Comparison of ENCODE assay signal across 1 cellular context in the genomic region with DNA sequence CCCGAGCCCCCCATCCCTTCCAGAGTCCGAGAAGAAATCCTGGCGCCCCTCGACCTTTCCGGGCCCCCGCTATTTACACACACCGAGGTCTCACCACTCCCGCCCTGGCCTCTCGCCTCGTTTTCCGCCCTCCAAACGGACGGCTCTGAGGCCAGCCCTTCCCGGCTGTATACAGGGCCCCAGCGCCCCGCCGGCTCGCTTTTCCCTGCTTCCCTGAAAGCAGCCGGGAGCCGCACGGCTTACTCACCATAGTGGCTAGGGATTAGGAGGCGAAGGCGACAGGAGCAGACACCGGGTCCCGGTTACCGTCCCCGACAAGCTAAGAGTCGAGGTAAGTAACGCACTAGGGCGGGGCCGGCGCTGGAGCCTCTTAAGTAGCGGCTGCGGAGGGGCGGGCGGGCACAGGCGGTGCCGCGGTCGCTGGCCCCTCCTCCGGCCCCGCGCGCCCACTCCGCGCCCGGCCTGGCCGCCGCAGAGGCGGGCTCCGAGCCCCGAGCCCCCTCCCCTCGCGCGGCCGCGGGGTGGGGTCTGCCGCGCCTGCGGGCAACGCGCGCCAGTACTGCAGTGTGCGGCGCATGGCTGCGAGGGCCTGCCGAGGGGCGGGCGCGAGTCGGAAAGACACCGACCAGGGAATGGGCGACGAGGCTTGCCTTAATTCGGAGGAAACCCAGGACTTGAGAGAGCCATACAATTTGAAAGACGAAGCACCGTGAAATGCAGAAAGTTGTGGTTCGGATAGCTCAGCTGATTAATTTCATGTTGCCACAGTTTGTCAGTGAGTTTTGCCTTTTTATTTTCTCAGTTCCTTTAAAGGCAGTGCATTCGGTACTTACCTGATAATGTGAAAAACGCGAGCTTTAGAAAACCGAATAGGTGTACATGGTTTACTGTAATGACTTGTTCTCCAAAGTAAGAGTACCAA.
A peak's percentile ranks its signal among the peaks of the same experiment; 100 is the strongest.
TF ChIP-seq lines count a peak whose summit lies in the region.

A gene (minus strand): TSS at position 345 of the 922 bp plus-strand sequence. CDS start 95 bp downstream, at position 250.

TF ChIP-seq in H1, 55 proteins besides CTCF, POLR2A, EP300 and RAD21:
- TF ChIP-seq, protein P1, sequence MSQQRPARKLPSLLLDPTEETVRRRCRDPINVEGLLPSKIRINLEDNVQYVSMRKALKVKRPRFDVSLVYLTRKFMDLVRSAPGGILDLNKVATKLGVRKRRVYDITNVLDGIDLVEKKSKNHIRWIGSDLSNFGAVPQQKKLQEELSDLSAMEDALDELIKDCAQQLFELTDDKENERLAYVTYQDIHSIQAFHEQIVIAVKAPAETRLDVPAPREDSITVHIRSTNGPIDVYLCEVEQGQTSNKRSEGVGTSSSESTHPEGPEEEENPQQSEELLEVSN (IDR thresholded peaks at IDR 0.05) = peak; percentile 85
- TF ChIP-seq EZH2 (IDR thresholded peaks at IDR 0.05; ENCODE audit: low read depth, low read length, severe bottlenecking) = no peak
- 0 out of 2 replicates have a peak, but pooled peaks have one; percentile 21 for TF ChIP-seq FOSL1 (IDR thresholded peaks at IDR 0.05; ENCODE audit: insufficient read depth, low read depth, low read length)
- no peak for TF ChIP-seq JUND (IDR thresholded peaks at IDR 0.05; ENCODE audit: low read length)
- TF ChIP-seq POU5F1 (IDR thresholded peaks at IDR 0.05; ENCODE audit: low read depth, low read length) = no peak
- TF ChIP-seq EGR1 (IDR thresholded peaks at IDR 0.05; ENCODE audit: borderline replicate concordance, low read depth, low read length) = no peak
- no peak for TF ChIP-seq TEAD4 (IDR thresholded peaks at IDR 0.05; ENCODE audit: low read depth, low read length)
- TF ChIP-seq YY1 (IDR thresholded peaks at IDR 0.05; ENCODE audit: low read depth, low read length) = no peak
- no peak for TF ChIP-seq GABPA (IDR thresholded peaks at IDR 0.05; ENCODE audit: borderline replicate concordance, insufficient read depth, low read length)
- TF ChIP-seq, protein P2, sequence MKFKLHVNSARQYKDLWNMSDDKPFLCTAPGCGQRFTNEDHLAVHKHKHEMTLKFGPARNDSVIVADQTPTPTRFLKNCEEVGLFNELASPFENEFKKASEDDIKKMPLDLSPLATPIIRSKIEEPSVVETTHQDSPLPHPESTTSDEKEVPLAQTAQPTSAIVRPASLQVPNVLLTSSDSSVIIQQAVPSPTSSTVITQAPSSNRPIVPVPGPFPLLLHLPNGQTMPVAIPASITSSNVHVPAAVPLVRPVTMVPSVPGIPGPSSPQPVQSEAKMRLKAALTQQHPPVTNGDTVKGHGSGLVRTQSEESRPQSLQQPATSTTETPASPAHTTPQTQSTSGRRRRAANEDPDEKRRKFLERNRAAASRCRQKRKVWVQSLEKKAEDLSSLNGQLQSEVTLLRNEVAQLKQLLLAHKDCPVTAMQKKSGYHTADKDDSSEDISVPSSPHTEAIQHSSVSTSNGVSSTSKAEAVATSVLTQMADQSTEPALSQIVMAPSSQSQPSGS (IDR thresholded peaks at IDR 0.05; ENCODE audit: low read length) = no peak
- no peak for TF ChIP-seq TCF12 (IDR thresholded peaks at IDR 0.05; ENCODE audit: low read depth, low read length)
- no peak for TF ChIP-seq SIX5 (IDR thresholded peaks at IDR 0.05; ENCODE audit: low read depth, low read length)
- TF ChIP-seq RXRA (IDR thresholded peaks at IDR 0.05; ENCODE audit: insufficient read depth, low read depth, low read length) = no peak
- TF ChIP-seq TAF1 (IDR thresholded peaks at IDR 0.05; ENCODE audit: low read depth, low read length) = peak; percentile 96
- TF ChIP-seq NANOG (IDR thresholded peaks at IDR 0.05; ENCODE audit: insufficient read depth, low read depth, low read length, poor library complexity, severe bottlenecking) = no peak
- no peak for TF ChIP-seq HDAC6 (IDR thresholded peaks at IDR 0.05; ENCODE audit: low read depth, low read length)
- no peak for TF ChIP-seq BCL11A (IDR thresholded peaks at IDR 0.05; ENCODE audit: low read depth in 2 of 2, low read length in 2 of 2)
- TF ChIP-seq SP1 (IDR thresholded peaks at IDR 0.05; ENCODE audit: low read depth, low read length) = peak; percentile 57; the same call in 1 of the 2 replicates
- TF ChIP-seq, protein P3, sequence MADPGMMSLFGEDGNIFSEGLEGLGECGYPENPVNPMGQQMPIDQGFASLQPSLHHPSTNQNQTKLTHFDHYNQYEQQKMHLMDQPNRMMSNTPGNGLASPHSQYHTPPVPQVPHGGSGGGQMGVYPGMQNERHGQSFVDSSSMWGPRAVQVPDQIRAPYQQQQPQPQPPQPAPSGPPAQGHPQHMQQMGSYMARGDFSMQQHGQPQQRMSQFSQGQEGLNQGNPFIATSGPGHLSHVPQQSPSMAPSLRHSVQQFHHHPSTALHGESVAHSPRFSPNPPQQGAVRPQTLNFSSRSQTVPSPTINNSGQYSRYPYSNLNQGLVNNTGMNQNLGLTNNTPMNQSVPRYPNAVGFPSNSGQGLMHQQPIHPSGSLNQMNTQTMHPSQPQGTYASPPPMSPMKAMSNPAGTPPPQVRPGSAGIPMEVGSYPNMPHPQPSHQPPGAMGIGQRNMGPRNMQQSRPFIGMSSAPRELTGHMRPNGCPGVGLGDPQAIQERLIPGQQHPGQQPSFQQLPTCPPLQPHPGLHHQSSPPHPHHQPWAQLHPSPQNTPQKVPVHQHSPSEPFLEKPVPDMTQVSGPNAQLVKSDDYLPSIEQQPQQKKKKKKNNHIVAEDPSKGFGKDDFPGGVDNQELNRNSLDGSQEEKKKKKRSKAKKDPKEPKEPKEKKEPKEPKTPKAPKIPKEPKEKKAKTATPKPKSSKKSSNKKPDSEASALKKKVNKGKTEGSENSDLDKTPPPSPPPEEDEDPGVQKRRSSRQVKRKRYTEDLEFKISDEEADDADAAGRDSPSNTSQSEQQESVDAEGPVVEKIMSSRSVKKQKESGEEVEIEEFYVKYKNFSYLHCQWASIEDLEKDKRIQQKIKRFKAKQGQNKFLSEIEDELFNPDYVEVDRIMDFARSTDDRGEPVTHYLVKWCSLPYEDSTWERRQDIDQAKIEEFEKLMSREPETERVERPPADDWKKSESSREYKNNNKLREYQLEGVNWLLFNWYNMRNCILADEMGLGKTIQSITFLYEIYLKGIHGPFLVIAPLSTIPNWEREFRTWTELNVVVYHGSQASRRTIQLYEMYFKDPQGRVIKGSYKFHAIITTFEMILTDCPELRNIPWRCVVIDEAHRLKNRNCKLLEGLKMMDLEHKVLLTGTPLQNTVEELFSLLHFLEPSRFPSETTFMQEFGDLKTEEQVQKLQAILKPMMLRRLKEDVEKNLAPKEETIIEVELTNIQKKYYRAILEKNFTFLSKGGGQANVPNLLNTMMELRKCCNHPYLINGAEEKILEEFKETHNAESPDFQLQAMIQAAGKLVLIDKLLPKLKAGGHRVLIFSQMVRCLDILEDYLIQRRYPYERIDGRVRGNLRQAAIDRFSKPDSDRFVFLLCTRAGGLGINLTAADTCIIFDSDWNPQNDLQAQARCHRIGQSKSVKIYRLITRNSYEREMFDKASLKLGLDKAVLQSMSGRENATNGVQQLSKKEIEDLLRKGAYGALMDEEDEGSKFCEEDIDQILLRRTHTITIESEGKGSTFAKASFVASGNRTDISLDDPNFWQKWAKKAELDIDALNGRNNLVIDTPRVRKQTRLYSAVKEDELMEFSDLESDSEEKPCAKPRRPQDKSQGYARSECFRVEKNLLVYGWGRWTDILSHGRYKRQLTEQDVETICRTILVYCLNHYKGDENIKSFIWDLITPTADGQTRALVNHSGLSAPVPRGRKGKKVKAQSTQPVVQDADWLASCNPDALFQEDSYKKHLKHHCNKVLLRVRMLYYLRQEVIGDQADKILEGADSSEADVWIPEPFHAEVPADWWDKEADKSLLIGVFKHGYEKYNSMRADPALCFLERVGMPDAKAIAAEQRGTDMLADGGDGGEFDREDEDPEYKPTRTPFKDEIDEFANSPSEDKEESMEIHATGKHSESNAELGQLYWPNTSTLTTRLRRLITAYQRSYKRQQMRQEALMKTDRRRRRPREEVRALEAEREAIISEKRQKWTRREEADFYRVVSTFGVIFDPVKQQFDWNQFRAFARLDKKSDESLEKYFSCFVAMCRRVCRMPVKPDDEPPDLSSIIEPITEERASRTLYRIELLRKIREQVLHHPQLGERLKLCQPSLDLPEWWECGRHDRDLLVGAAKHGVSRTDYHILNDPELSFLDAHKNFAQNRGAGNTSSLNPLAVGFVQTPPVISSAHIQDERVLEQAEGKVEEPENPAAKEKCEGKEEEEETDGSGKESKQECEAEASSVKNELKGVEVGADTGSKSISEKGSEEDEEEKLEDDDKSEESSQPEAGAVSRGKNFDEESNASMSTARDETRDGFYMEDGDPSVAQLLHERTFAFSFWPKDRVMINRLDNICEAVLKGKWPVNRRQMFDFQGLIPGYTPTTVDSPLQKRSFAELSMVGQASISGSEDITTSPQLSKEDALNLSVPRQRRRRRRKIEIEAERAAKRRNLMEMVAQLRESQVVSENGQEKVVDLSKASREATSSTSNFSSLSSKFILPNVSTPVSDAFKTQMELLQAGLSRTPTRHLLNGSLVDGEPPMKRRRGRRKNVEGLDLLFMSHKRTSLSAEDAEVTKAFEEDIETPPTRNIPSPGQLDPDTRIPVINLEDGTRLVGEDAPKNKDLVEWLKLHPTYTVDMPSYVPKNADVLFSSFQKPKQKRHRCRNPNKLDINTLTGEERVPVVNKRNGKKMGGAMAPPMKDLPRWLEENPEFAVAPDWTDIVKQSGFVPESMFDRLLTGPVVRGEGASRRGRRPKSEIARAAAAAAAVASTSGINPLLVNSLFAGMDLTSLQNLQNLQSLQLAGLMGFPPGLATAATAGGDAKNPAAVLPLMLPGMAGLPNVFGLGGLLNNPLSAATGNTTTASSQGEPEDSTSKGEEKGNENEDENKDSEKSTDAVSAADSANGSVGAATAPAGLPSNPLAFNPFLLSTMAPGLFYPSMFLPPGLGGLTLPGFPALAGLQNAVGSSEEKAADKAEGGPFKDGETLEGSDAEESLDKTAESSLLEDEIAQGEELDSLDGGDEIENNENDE (IDR thresholded peaks at IDR 0.05; ENCODE audit: insufficient replicate concordance, low read length) = no peak
- TF ChIP-seq CHD1 (IDR thresholded peaks at IDR 0.05; ENCODE audit: low read depth, low read length) = no peak
- TF ChIP-seq SP2 (IDR thresholded peaks at IDR 0.05; ENCODE audit: low read length) = no peak
- peak; percentile 94 for TF ChIP-seq TAF7 (optimal IDR thresholded peaks at IDR 0.05; ENCODE audit: borderline replicate concordance, low read depth, low read length)
- TF ChIP-seq, protein P4, sequence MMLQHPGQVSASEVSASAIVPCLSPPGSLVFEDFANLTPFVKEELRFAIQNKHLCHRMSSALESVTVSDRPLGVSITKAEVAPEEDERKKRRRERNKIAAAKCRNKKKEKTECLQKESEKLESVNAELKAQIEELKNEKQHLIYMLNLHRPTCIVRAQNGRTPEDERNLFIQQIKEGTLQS (IDR thresholded peaks at IDR 0.05; ENCODE audit: insufficient read depth, low read depth, low read length) = no peak
- TF ChIP-seq KDM1A (IDR thresholded peaks at IDR 0.05; ENCODE audit: borderline replicate concordance, low read length) = no peak
- TF ChIP-seq POLR2AphosphoS5 (IDR thresholded peaks at IDR 0.05; ENCODE audit: low read depth, low read length) = peak; percentile 97
- peak; percentile 96 for TF ChIP-seq TBP (IDR thresholded peaks at IDR 0.05; ENCODE audit: low read depth, low read length)
- TF ChIP-seq, protein P5, sequence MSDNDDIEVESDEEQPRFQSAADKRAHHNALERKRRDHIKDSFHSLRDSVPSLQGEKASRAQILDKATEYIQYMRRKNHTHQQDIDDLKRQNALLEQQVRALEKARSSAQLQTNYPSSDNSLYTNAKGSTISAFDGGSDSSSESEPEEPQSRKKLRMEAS (IDR thresholded peaks at IDR 0.05) = peak; percentile 94
- TF ChIP-seq HDAC2 (IDR thresholded peaks at IDR 0.05; ENCODE audit: borderline replicate concordance in 1 of 2, low read depth in 2 of 2, low read length in 2 of 2) = peak; percentile 32 to 92; a peak in 2 of 4 replicates
- no peak for TF ChIP-seq RFX5 (IDR thresholded peaks at IDR 0.05; ENCODE audit: borderline replicate concordance, low read depth, low read length)
- TF ChIP-seq SUZ12 (IDR thresholded peaks at IDR 0.05; ENCODE audit: low read length) = 0 out of 2 replicates have a peak, but pooled peaks have one; percentile 31
- TF ChIP-seq BRCA1 (IDR thresholded peaks at IDR 0.05; ENCODE audit: low read depth, low read length) = no peak
- TF ChIP-seq GTF2F1 (IDR thresholded peaks at IDR 0.05; ENCODE audit: borderline replicate concordance, low read depth, low read length) = peak; percentile 93
- TF ChIP-seq CHD2 (IDR thresholded peaks at IDR 0.05; ENCODE audit: low read length) = no peak
- TF ChIP-seq SAP30 (IDR thresholded peaks at IDR 0.05; ENCODE audit: insufficient read depth, insufficient replicate concordance, low read length) = no peak
- peak; percentile 54 for TF ChIP-seq ASH2L (IDR thresholded peaks at IDR 0.05; ENCODE audit: low read length)
- no peak for TF ChIP-seq CBX8 (IDR thresholded peaks at IDR 0.05; ENCODE audit: borderline replicate concordance, low read depth, low read length)
- TF ChIP-seq CTBP2 (IDR thresholded peaks at IDR 0.05; ENCODE audit: borderline replicate concordance, insufficient read depth, insufficient read length, low read length) = no peak
- no peak for TF ChIP-seq SP4 (IDR thresholded peaks at IDR 0.05; ENCODE audit: low read length)
- no peak for TF ChIP-seq JUN (IDR thresholded peaks at IDR 0.05; ENCODE audit: low read depth, low read length)
- no peak for TF ChIP-seq SIRT6 (IDR thresholded peaks at IDR 0.05; ENCODE audit: low read length)
- no peak for TF ChIP-seq SIN3A (conservative IDR thresholded peaks at IDR 0.05 in 1 of 2, IDR thresholded peaks at IDR 0.05 in 1 of 2; ENCODE audit: low read depth in 1 of 2, low read length in 2 of 2)
- TF ChIP-seq KDM5A (IDR thresholded peaks at IDR 0.05; ENCODE audit: low read length) = no peak
- no peak for TF ChIP-seq ZNF274 (IDR thresholded peaks at IDR 0.05; ENCODE audit: borderline replicate concordance, extremely low read depth, low read length)
- peak; percentile 20 for TF ChIP-seq KDM4A (IDR thresholded peaks at IDR 0.05; ENCODE audit: low read depth, low read length, severe bottlenecking)
- no peak for TF ChIP-seq RNF2 (IDR thresholded peaks at IDR 0.05; ENCODE audit: borderline replicate concordance, low read depth, low read length, missing control alignments, poor library complexity, severe bottlenecking)
- peak; percentile 71; the same call in 1 of the 2 replicates for TF ChIP-seq RBBP5 (IDR thresholded peaks at IDR 0.05; ENCODE audit: borderline replicate concordance, low read depth, low read length)
- no peak for TF ChIP-seq MAFK (IDR thresholded peaks at IDR 0.05; ENCODE audit: low read depth, low read length)
- TF ChIP-seq PHF8 (conservative IDR thresholded peaks at IDR 0.05; ENCODE audit: low read depth, low read length) = peak; percentile 95
- peak; percentile 88 for TF ChIP-seq BACH1 (IDR thresholded peaks at IDR 0.05; ENCODE audit: low read length)
TF ChIP-seq in H1: peak in this region for 16.
